Comparison of ENCODE assay signal across 15 cellular contexts in the genomic region with DNA sequence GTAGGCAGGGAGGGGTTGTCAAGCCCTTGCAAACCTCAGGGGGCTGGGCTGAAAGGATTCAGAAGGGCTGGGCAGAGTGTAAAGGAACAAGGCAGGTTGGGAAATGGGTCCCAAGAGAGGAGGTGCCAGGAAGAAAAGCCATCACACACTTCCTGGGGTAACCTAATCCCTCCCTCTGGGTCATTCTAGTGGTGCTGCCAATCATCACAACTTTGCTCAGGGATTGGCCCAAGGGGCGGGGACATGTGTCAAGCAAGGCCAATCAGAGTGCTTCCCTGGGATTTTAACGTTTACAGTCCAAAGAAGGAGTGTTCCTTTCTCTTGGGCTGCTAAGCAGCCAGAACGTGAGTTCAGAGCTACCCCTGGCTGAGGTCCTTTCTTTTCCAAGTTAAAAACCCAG. TPM values are rescaled to one million over a fixed set of nuclear protein-coding genes. Genes with fewer than 3 reads are reported as not detected.
A peak's percentile ranks its signal among the peaks of the same experiment; 100 is the strongest.
DNase-seq lines count a peak whose midpoint lies in the region; TF ChIP-seq lines count a peak whose summit lies in the region.
"Had no signal": no experiment of that assay in that cellular context is flagged by ENCODE, and none has a peak within 500 bp of the region (broad histone marks: within the 10 kb centered on the region; RNA-seq: fewer than 3 reads in every experiment).

No MANE protein-coding gene starts in this region.

- H3K4me3 Mint-ChIP-seq in nephron progenitor cell = no peak overlapping the region
- H3K4me3 Mint-ChIP-seq: activated CD4-positive, alpha-beta memory T cell treated with anti-CD3 and anti-CD28 coated beads, Interleukin-2, amount 10 ng/mL, durations not matched to agents 7 days and 5 days; activated T-helper 17 cell treated with anti-CD3 and anti-CD28 coated beads, Interleukin-2, amount 50 U/mL, for 72 hours; CD4-positive, CD25-positive, alpha-beta regulatory T cell; naive thymus-derived CD4-positive, alpha-beta T cell had no signal

- no peaks in the 10 kb centered on the region for H3K4me1 Mint-ChIP-seq in nephron progenitor cell
- H3K4me1 Mint-ChIP-seq: activated CD4-positive, alpha-beta memory T cell treated with anti-CD3 and anti-CD28 coated beads, Interleukin-2, amount 10 ng/mL, durations not matched to agents 7 days and 5 days; activated T-helper 17 cell treated with anti-CD3 and anti-CD28 coated beads, Interleukin-2, amount 50 U/mL, for 72 hours; CD4-positive, CD25-positive, alpha-beta regulatory T cell had no signal

- no peaks in the 10 kb centered on the region for H3K36me3 Mint-ChIP-seq in nephron progenitor cell (ENCODE audit: low read depth)
- H3K36me3 Mint-ChIP-seq: CD4-positive, CD25-positive, alpha-beta regulatory T cell had no signal

- peaks cover 30% of the 10 kb centered on the region for H3K27me3 Mint-ChIP-seq in nephron progenitor cell (ENCODE audit: low read depth, poor library complexity)
- H3K27me3 Mint-ChIP-seq: activated CD4-positive, alpha-beta memory T cell treated with anti-CD3 and anti-CD28 coated beads, Interleukin-2, amount 10 ng/mL, durations not matched to agents 7 days and 5 days had no signal

- peak; percentile 71 for DNase-seq in ELF-1 (ENCODE audit: low read depth, low spot score)
- DNase-seq in M059J (ENCODE audit: low read depth) = peak; percentile 26
- DNase-seq in SK-MEL-5 (ENCODE audit: low read depth, low spot score) = peak; percentile 37
- peak; percentile 15 for DNase-seq in nephron progenitor cell
- DNase-seq in stimulated activated CD8-positive, alpha-beta memory T cell treated with anti-CD3 and anti-CD28 coated beads, Interleukin-4, amount 100 ng/mL, for 48 hours = no peak
- DNase-seq in NCI-H1048 (lab: John Stamatoyannopoulos, UW) = no peak
- DNase-seq in NCI-H1436 (lab: John Stamatoyannopoulos, UW) = no peak
- DNase-seq: activated CD4-positive, alpha-beta memory T cell treated with anti-CD3 and anti-CD28 coated beads, Interleukin-2, amount 10 ng/mL, durations not matched to agents 7 days and 5 days; CD4-positive, CD25-positive, alpha-beta regulatory T cell; GDM1; heart right ventricle; left lung; naive thymus-derived CD4-positive, alpha-beta T cell; NCI-H1694 treated with DMSO at 0.1 percent for 48 hours had no signal

- no peak for TF ChIP-seq CTCF in nephron progenitor cell (IDR thresholded peaks at IDR 0.05)

- peaks cover 46% of the 10 kb centered on the region for H3K9me3 Mint-ChIP-seq in nephron progenitor cell

- in situ Hi-C loops in SK-MEL-5 (cut with HindIII; ENCODE audit: low pct_unique_long_range_greater_than_20kb, low sequenced_read_pairs) = no loop called here

- no peak overlapping the region for H3K27ac Mint-ChIP-seq in nephron progenitor cell
- H3K27ac Mint-ChIP-seq: activated CD4-positive, alpha-beta memory T cell treated with anti-CD3 and anti-CD28 coated beads, Interleukin-2, amount 10 ng/mL, durations not matched to agents 7 days and 5 days; activated T-helper 17 cell treated with anti-CD3 and anti-CD28 coated beads, Interleukin-2, amount 50 U/mL, for 72 hours; CD4-positive, CD25-positive, alpha-beta regulatory T cell; naive thymus-derived CD4-positive, alpha-beta T cell had no signal

RNA-seq across cellular contexts. Expression of gene NPTX2, which starts 57.1 kb away (rescaled TPM):
- not detected in 2 replicates for total RNA-seq in M059J (2014; rRNA removed; shearing (Covaris generic))
- 0.56 and 0.58 TPM in 2 replicates for total RNA-seq in SK-MEL-5 (2014; rRNA removed; shearing (Covaris generic))
- 2.8 and 3.2 TPM in 2 replicates for polyA plus RNA-seq in SK-MEL-5 (2015; cell fraction: cytosol; rRNA removed)
- polyA plus RNA-seq in SK-MEL-5 (2015; cell fraction: nucleus; rRNA removed) = 0.54 and 1.9 TPM in 2 replicates
- total RNA-seq: activated CD4-positive, alpha-beta memory T cell treated with anti-CD3 and anti-CD28 coated beads, Interleukin-2, amount 10 ng/mL, durations not matched to agents 7 days and 5 days; activated T-helper 17 cell treated with anti-CD3 and anti-CD28 coated beads, Interleukin-2, amount 50 U/mL, for 72 hours; CD4-positive, CD25-positive, alpha-beta regulatory T cell had no signal
- polyA plus RNA-seq: CD4-positive, CD25-positive, alpha-beta regulatory T cell; naive thymus-derived CD4-positive, alpha-beta T cell had no signal

Comparison
In these comparisons a context has a peak if more than half of its experiments do, and no peak if none do; other contexts are left out.
1. DNase-seq: peak in ELF-1 (single experiment), M059J (single experiment), SK-MEL-5 (single experiment) and nephron progenitor cell (single experiment); none in stimulated activated CD8-positive, alpha-beta memory T cell treated with anti-CD3 and anti-CD28 coated beads, Interleukin-4, amount 100 ng/mL, for 48 hours (single experiment), NCI-H1048 (single experiment) and NCI-H1436 (single experiment).